ENCODE assay signal across 25 cellular contexts in the genomic region with DNA sequence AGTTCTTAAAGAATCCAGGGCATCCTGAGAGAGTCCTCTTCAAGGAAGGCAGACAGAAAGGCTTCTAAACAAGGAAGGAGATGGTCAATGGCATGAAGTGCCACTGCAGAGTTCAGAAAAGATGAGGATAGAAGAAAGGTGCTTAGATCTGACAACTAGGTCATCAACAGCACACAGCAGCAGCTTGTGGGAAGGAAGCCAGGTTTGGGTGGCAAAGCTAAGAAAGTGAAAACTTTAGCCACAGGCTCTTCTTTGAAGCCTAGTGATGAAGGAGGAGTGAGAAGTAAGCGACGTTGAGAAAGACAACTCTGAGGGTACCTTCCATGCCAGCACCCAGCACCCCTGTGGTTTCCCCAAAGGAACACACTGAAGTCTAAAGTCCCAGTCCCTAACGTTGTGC.
"Had no signal": no experiment of that assay in that cellular context is flagged by ENCODE, and none has a peak within 500 bp of the region (broad histone marks: within the 10 kb centered on the region; RNA-seq: fewer than 3 reads in every experiment).

No MANE protein-coding gene starts in this region.

- H3K36me3 ChIP-seq: esophagus squamous epithelium, gastrocnemius medialis, heart right ventricle, left lung, lower lobe of right lung had no signal

- H3K27ac Mint-ChIP-seq: effector memory CD8-positive, alpha-beta T cell; endodermal cell; mesothelial cell of epicardium had no signal

- DNase-seq: dermis blood vessel endothelial cell; dorsolateral prefrontal cortex; effector CD8-positive, alpha-beta T cell; effector memory CD8-positive, alpha-beta T cell; endodermal cell; erythroblast; esophagus squamous epithelium; foreskin fibroblast; foreskin melanocyte; gastrocnemius medialis; glutamatergic neuron; head of caudate nucleus; heart right ventricle; hippocampal formation; left cardiac atrium; left lung; left ventricle myocardium superior; lower lobe of right lung; mesenchymal stem cell; mucosa of descending colon; naive B cell had no signal

- H3K36me3 Mint-ChIP-seq: mesothelial cell of epicardium had no signal

- H3K27me3 ChIP-seq: dorsolateral prefrontal cortex, esophagus squamous epithelium, gastrocnemius medialis, heart right ventricle, left lung had no signal

- H3K27ac ChIP-seq: coronary artery, dorsolateral prefrontal cortex, epithelial cell of prostate, esophagus squamous epithelium, heart right ventricle, left lung, lower lobe of right lung had no signal

- H3K4me3 Mint-ChIP-seq: effector memory CD8-positive, alpha-beta T cell; endodermal cell; mesothelial cell of epicardium had no signal

- H3K9me3 ChIP-seq: esophagus squamous epithelium, gastrocnemius medialis, heart right ventricle, lower lobe of right lung, mucosa of descending colon had no signal

- H3K4me1 ChIP-seq: left lung, lower lobe of right lung had no signal

- H3K27me3 Mint-ChIP-seq: naive B cell had no signal

- H3K4me3 ChIP-seq: coronary artery, dorsolateral prefrontal cortex, esophagus squamous epithelium, gastrocnemius medialis, heart right ventricle, left lung, lower lobe of right lung, mucosa of descending colon had no signal

- ATAC-seq: effector memory CD8-positive, alpha-beta T cell; esophagus mucosa; gastrocnemius medialis; heart right ventricle; left cardiac atrium; left lung; left ventricle myocardium superior; lower lobe of right lung; mucosa of descending colon had no signal
